11 cellular contexts compared by ENCODE assay signal in the genomic region with DNA sequence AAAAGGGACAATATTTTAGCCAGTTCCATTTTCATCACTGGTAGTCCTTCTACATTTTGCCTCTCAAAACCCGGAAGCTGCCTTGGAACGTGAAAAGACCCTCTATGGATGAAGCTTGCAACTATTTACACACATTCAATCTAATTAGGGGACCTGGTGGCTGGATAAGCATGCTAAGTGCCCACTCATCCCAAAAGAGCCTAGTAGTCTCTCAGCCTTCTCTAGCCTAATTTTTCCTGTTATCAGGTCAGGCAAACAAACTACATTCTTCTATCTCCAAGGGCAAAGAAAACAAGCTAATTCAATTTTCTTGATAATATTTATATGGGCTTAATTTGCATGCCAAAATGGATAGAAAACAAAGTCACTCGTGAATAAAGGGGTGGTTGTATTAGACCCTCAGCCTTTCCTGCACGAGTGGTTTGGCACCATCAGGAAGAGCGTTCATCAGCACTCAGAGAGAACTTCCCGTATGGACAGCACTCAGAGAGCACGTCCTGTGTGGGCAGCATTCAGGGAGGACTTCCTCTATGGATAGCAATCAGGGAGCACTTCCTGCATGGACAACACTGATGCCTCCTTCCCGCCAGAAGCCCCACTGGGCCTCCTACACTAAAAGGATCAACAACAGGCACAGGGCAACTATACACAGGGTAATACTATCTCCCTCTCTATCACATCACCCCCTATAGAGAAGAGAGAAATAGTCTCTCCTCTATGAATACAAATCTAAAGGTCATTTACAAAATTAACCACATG.
DNase-seq lines count a peak whose midpoint lies in the region; ATAC-seq, FAIRE-seq and TF ChIP-seq lines count a peak whose summit lies in the region.
"Had no signal": no experiment of that assay in that cellular context is flagged by ENCODE, and none has a peak within 500 bp of the region (broad histone marks: within the 10 kb centered on the region; RNA-seq: fewer than 3 reads in every experiment).

No MANE protein-coding gene starts in this region.

- H3K9me3 ChIP-seq in astrocyte (ENCODE audit: insufficient read depth, low read depth, low read length) (no peaks in the 10 kb centered on the region), right lobe of liver (no peaks in the 10 kb centered on the region), aorta (ENCODE audit: control insufficient read depth, low read length) (no peaks in the 10 kb centered on the region)

- 43% methylated on average over 8 of the region's 8 CpGs for WGBS in right lobe of liver (ENCODE audit: insufficient coverage, low coverage, low lambda C conversion rate, missing lambda C conversion rate)
- WGBS in aorta, 2 donors, result 36 to 42% methylated on average over 8 of the region's 8 CpGs

- intact Hi-C loops in right lobe of liver (cut with DNase I), result no loop called here
- intact Hi-C loops in aorta (cut with DNase I), result loop anchor here in 1 of 2 donors (5.0 kb wide), 1 partner anchor 34 kb away; no protein-coding TSS in a partner anchor

- H3K27ac ChIP-seq in astrocyte (ENCODE audit: low read depth, low read length) (peak overlapping the region; percentile 9), right lobe of liver (no peak overlapping the region), aorta (ENCODE audit: low read depth in 1 of 2, low read length in 2 of 2) (no peak overlapping the region)
- H3K27ac ChIP-seq: foreskin keratinocyte, WERI-Rb-1 had no signal

- TF ChIP-seq CTCF in astrocyte (IDR thresholded peaks at IDR 0.05; ENCODE audit: insufficient read depth, low read depth, low read length), result no peak
- no peak for TF ChIP-seq CTCF in right lobe of liver (IDR thresholded peaks at IDR 0.05)

- no peak overlapping the region for H3K4me3 ChIP-seq in astrocyte (ENCODE audit: insufficient read depth, low read depth, low read length)
- H3K4me3 ChIP-seq in right lobe of liver, result no peak overlapping the region
- no peak overlapping the region for H3K4me3 ChIP-seq in aorta (ENCODE audit: low read length in 2 of 2)

- H3K36me3 Mint-ChIP-seq in activated naive CD8-positive, alpha-beta T cell, result peaks cover 5% of the 10 kb centered on the region
- H3K36me3 Mint-ChIP-seq in activated naive CD8-positive, alpha-beta T cell treated with anti-CD3 and anti-CD28 coated beads for 36 hours, result peaks cover 6% of the 10 kb centered on the region
- no peaks in the 10 kb centered on the region for H3K36me3 Mint-ChIP-seq in astrocyte (ENCODE audit: low read depth, unreplicated experiment)

- no peak for DNase-seq in activated naive CD8-positive, alpha-beta T cell treated with anti-CD3 and anti-CD28 coated beads for 36 hours
- no peak for DNase-seq in astrocyte (ENCODE audit: low read depth)
- peak in 1 of 3 donors; percentile 35 for DNase-seq in right lobe of liver
- no peak for DNase-seq in aorta
- DNase-seq in hypothalamus (lab: John Stamatoyannopoulos, UW), result no peak
- no peak for DNase-seq in KBM-7
- DNase-seq: foreskin keratinocyte, nucleus accumbens, WERI-Rb-1 had no signal

- no peak overlapping the region for H3K9ac ChIP-seq in astrocyte (ENCODE audit: low read length)

- peak overlapping the region; percentile 64 for H3K4me2 ChIP-seq in astrocyte (ENCODE audit: low read length)

- H3K9me3 Mint-ChIP-seq in activated naive CD8-positive, alpha-beta T cell (ENCODE audit: low read depth), result no peaks in the 10 kb centered on the region
- H3K9me3 Mint-ChIP-seq in activated naive CD8-positive, alpha-beta T cell treated with anti-CD3 and anti-CD28 coated beads for 36 hours, result no peaks in the 10 kb centered on the region
- no peaks in the 10 kb centered on the region for H3K9me3 Mint-ChIP-seq in astrocyte (ENCODE audit: unreplicated experiment)

- FAIRE-seq in astrocyte (lab: Jason Lieb, UNC), result no peak

- peaks cover 89% of the 10 kb centered on the region for H3K4me1 Mint-ChIP-seq in activated naive CD8-positive, alpha-beta T cell (ENCODE audit: low read depth)
- H3K4me1 Mint-ChIP-seq in activated naive CD8-positive, alpha-beta T cell treated with anti-CD3 and anti-CD28 coated beads for 36 hours, result peaks cover 78% of the 10 kb centered on the region
- H3K4me1 Mint-ChIP-seq in astrocyte (ENCODE audit: low read depth, unreplicated experiment), result peaks cover 81% of the 10 kb centered on the region

- no peak overlapping the region for H2AFZ ChIP-seq in astrocyte (ENCODE audit: low read depth, low read length)

- H3K4me3 Mint-ChIP-seq in activated naive CD8-positive, alpha-beta T cell, result no peak overlapping the region
- H3K4me3 Mint-ChIP-seq in activated naive CD8-positive, alpha-beta T cell treated with anti-CD3 and anti-CD28 coated beads for 36 hours, result no peak overlapping the region
- no peak overlapping the region for H3K4me3 Mint-ChIP-seq in astrocyte (ENCODE audit: unreplicated experiment)

- ATAC-seq in right lobe of liver (peak; percentile 40 to 67 (median 54)), aorta (ENCODE audit: low FRiP score) (peak; percentile 11), HG02588 (IDR thresholded peaks at IDR 0.05; ENCODE audit: unreplicated experiment) (no peak)
- ATAC-seq: foreskin keratinocyte had no signal

- TF ChIP-seq POLR2A in right lobe of liver (IDR thresholded peaks at IDR 0.05), result no peak

- H3K4me1 ChIP-seq in astrocyte (ENCODE audit: insufficient read depth, low read length) (peaks cover 78% of the 10 kb centered on the region), right lobe of liver (peaks cover 0 to 22% (median 1%) of the 10 kb centered on the region in 4 donors), aorta (ENCODE audit: control insufficient read depth in 1 of 2, insufficient read depth in 2 of 2, low read length in 2 of 2) (peaks cover 8 to 12% of the 10 kb centered on the region in 2 donors)

- no peaks in the 10 kb centered on the region for H3K27me3 Mint-ChIP-seq in activated naive CD8-positive, alpha-beta T cell
- H3K27me3 Mint-ChIP-seq in activated naive CD8-positive, alpha-beta T cell treated with anti-CD3 and anti-CD28 coated beads for 36 hours, result no peaks in the 10 kb centered on the region
- no peaks in the 10 kb centered on the region for H3K27me3 Mint-ChIP-seq in astrocyte (ENCODE audit: low read depth, unreplicated experiment)

- peaks cover 3% of the 10 kb centered on the region for H3K36me3 ChIP-seq in astrocyte (ENCODE audit: insufficient read depth, low read length)
- no peaks in the 10 kb centered on the region for H3K36me3 ChIP-seq in right lobe of liver
- no peaks in the 10 kb centered on the region for H3K36me3 ChIP-seq in aorta (ENCODE audit: control insufficient read depth in 1 of 2, insufficient read depth in 2 of 2, low read length in 1 of 2)
- H3K36me3 ChIP-seq: WERI-Rb-1 had no signal

- in situ Hi-C loops in KBM-7 (cut with MboI; ENCODE audit: low pct_unique_long_range_greater_than_20kb, low sequenced_read_pairs), result no loop called here

- H3K79me2 ChIP-seq in astrocyte (ENCODE audit: insufficient read depth, low read length), result peaks cover 97% of the 10 kb centered on the region

- peak overlapping the region; percentile 17 for H3K27ac Mint-ChIP-seq in activated naive CD8-positive, alpha-beta T cell
- H3K27ac Mint-ChIP-seq in activated naive CD8-positive, alpha-beta T cell treated with anti-CD3 and anti-CD28 coated beads for 36 hours, result no peak overlapping the region
- peak overlapping the region; percentile 28 for H3K27ac Mint-ChIP-seq in astrocyte (ENCODE audit: unreplicated experiment)

- peaks cover 48% of the 10 kb centered on the region for H4K20me1 ChIP-seq in astrocyte (ENCODE audit: insufficient read depth, low read length)

- no peaks in the 10 kb centered on the region for H3K27me3 ChIP-seq in astrocyte (ENCODE audit: insufficient read depth, low read length)
- H3K27me3 ChIP-seq in right lobe of liver, result no peaks in the 10 kb centered on the region
- H3K27me3 ChIP-seq in aorta (ENCODE audit: control insufficient read depth in 1 of 2, insufficient read depth in 2 of 2, low read length in 1 of 2), result no peaks in the 10 kb centered on the region
- H3K27me3 ChIP-seq: foreskin keratinocyte had no signal
